ENCODE assay signal across 20 cellular contexts in the genomic region with DNA sequence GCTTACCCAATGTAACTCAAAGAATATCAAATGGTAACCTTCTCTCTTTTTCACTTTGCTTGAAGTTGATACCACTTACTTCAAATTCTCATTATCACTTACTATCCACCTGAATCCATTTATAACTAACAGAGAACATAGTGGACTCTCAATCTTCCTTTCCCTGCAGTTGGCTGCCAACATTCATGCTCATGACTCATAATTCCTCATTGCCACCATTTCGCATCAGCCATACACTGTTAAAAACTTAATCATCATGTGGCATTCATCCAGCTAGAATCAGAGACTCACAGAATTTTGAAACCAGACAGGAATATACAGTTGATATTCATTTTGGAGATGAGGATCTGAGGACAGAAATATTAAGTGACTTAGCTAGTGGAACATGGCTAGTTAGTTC. TPM values are rescaled to one million over a fixed set of nuclear protein-coding genes. Genes with fewer than 3 reads are reported as not detected.
DNase-seq lines count a peak whose midpoint lies in the region; ATAC-seq and TF ChIP-seq lines count a peak whose summit lies in the region.
"Had no signal": no experiment of that assay in that cellular context is flagged by ENCODE, and none has a peak within 500 bp of the region (broad histone marks: within the 10 kb centered on the region; RNA-seq: fewer than 3 reads in every experiment).

No MANE protein-coding gene starts in this region.

- WGBS in SK-N-SH (ENCODE audit: low lambda C conversion rate) = 6% methylated on average over 1 of the region's 1 CpG
- WGBS in esophagus muscularis mucosa = 85% methylated on average over 1 of the region's 1 CpG

- peak; percentile 1 for DNase-seq in EH (ENCODE audit: low read depth)
- peak; percentile 15 to 56 for DNase-seq in NCI-H446 (lab: John Stamatoyannopoulos, UW)
- peak; percentile 8 for DNase-seq in dermis blood vessel endothelial cell
- DNase-seq in lung microvascular endothelial cell (ENCODE audit: low read depth in 2 of 2) = peak; percentile 17 to 46
- DNase-seq in activated naive CD4-positive, alpha-beta T cell treated with anti-CD3 and anti-CD28 coated beads, Interleukin-2, amount 50 U/mL, for 16 hours = no peak
- no peak for DNase-seq in SK-N-SH
- DNase-seq in esophagus muscularis mucosa (ENCODE audit: extremely low spot score) = no peak
- DNase-seq: activated CD4-positive, alpha-beta T cell treated with anti-CD3 and anti-CD28 coated beads, Interleukin-2, amount 50 U/mL, for 4 hours; aorta; GDM1; heart right ventricle; left ventricle myocardium superior; naive thymus-derived CD8-positive, alpha-beta T cell; NCI-H146; NCI-H774; SHP77; transverse colon had no signal

- H3K27ac ChIP-seq in SK-N-SH (ENCODE audit: low read depth in 2 of 2, low read length in 1 of 2) (no peak overlapping the region), esophagus muscularis mucosa (replicated peaks in 1 of 4) (no peak overlapping the region)
- H3K27ac ChIP-seq: BLaER1 treated with 17β-estradiol and CSF1 and Interleukin-3, amounts not matched to agents 10 nM and 100 nM; heart right ventricle; prostate gland; transverse colon had no signal

- no peaks in the 10 kb centered on the region for H3K9me3 ChIP-seq in SK-N-SH
- H3K9me3 ChIP-seq in esophagus muscularis mucosa = no peaks in the 10 kb centered on the region
- H3K9me3 ChIP-seq: BLaER1 treated with 17β-estradiol and CSF1 and Interleukin-3, amounts not matched to agents 10 nM and 100 nM; heart right ventricle; prostate gland; transverse colon had no signal

- H3K9me2 ChIP-seq in SK-N-SH = no peaks in the 10 kb centered on the region

- no peak overlapping the region for H3K4me2 ChIP-seq in SK-N-SH

- H2AFZ ChIP-seq in SK-N-SH (ENCODE audit: low read depth) = no peak overlapping the region

- H4K20me1 ChIP-seq in SK-N-SH (ENCODE audit: insufficient read depth) = no peaks in the 10 kb centered on the region
- H4K20me1 ChIP-seq: BLaER1 treated with 17β-estradiol and CSF1 and Interleukin-3, amounts not matched to agents 10 nM and 100 nM had no signal

- intact Hi-C loops in esophagus muscularis mucosa (cut with DNase I) = no loop called here

- CTCF ChIA-PET in SK-N-SH (lab: Yijun Ruan, JAX) = no interaction called here

- no peaks in the 10 kb centered on the region for H3K27me3 ChIP-seq in SK-N-SH (ENCODE audit: insufficient read depth)
- H3K27me3 ChIP-seq in esophagus muscularis mucosa = no peaks in the 10 kb centered on the region
- H3K27me3 ChIP-seq: BLaER1 treated with 17β-estradiol and CSF1 and Interleukin-3, amounts not matched to agents 10 nM and 100 nM; transverse colon had no signal

- H3K9ac ChIP-seq in SK-N-SH = no peak overlapping the region
- H3K9ac ChIP-seq: BLaER1 treated with 17β-estradiol and CSF1 and Interleukin-3, amounts not matched to agents 10 nM and 100 nM had no signal

- TF ChIP-seq RAD21 in SK-N-SH (IDR thresholded peaks at IDR 0.05; ENCODE audit: low read length) = no peak

- no peak overlapping the region for H3K4me3 ChIP-seq in SK-N-SH (ENCODE audit: low read depth in 2 of 2, low read length in 1 of 2)
- no peak overlapping the region for H3K4me3 ChIP-seq in esophagus muscularis mucosa
- H3K4me3 ChIP-seq: BLaER1 treated with 17β-estradiol and CSF1 and Interleukin-3, amounts not matched to agents 10 nM and 100 nM; heart right ventricle; prostate gland; transverse colon had no signal

- POLR2A ChIA-PET in SK-N-SH (lab: Yijun Ruan, JAX) = no interaction called here

- H3K4me1 ChIP-seq in SK-N-SH (ENCODE audit: control insufficient read depth in 1 of 2, insufficient read depth in 2 of 2, low read depth in 1 of 2, low read length in 1 of 2) (no peaks in the 10 kb centered on the region), esophagus muscularis mucosa (no peaks in the 10 kb centered on the region)
- H3K4me1 ChIP-seq: BLaER1 treated with 17β-estradiol and CSF1 and Interleukin-3, amounts not matched to agents 10 nM and 100 nM; heart right ventricle; prostate gland had no signal

- no peak for ATAC-seq in HG02840 (IDR thresholded peaks at IDR 0.05; ENCODE audit: low FRiP score, unreplicated experiment)
- ATAC-seq: heart right ventricle; left ventricle myocardium superior; naive thymus-derived CD8-positive, alpha-beta T cell had no signal

- H3K36me3 ChIP-seq in SK-N-SH (replicated peaks in 1 of 2; ENCODE audit: control insufficient read depth in 1 of 2, insufficient read depth in 2 of 2, low read length in 1 of 2) (no peaks in the 10 kb centered on the region), esophagus muscularis mucosa (no peaks in the 10 kb centered on the region)
- H3K36me3 ChIP-seq: BLaER1 treated with 17β-estradiol and CSF1 and Interleukin-3, amounts not matched to agents 10 nM and 100 nM; heart right ventricle; prostate gland; transverse colon had no signal

- no peaks in the 10 kb centered on the region for H3F3A ChIP-seq in SK-N-SH (replicated peaks; ENCODE audit: insufficient read depth)

- TF ChIP-seq CTCF in SK-N-SH (IDR thresholded peaks at IDR 0.05) = no peak
- TF ChIP-seq CTCF in esophagus muscularis mucosa (IDR thresholded peaks at IDR 0.05) = no peak

- no peaks in the 10 kb centered on the region for H3K79me2 ChIP-seq in SK-N-SH (ENCODE audit: insufficient read depth)

- TF ChIP-seq EP300 in SK-N-SH (IDR thresholded peaks at IDR 0.05; ENCODE audit: borderline replicate concordance in 1 of 2, low read depth in 1 of 2, low read length in 1 of 2) (no peak), esophagus muscularis mucosa (IDR thresholded peaks at IDR 0.05) (no peak)

- no peak for TF ChIP-seq POLR2A in esophagus muscularis mucosa (IDR thresholded peaks at IDR 0.05; ENCODE audit: low read depth)

TF ChIP-seq in SK-N-SH, 30 proteins besides CTCF, POLR2A, EP300 and RAD21:
- TF ChIP-seq TCF12 (IDR thresholded peaks at IDR 0.05) (no peak), FOXM1 (IDR thresholded peaks at IDR 0.05; ENCODE audit: low read depth) (no peak), TAF1 (IDR thresholded peaks at IDR 0.05; ENCODE audit: borderline replicate concordance, low read depth, low read length) (no peak), NRF1 (IDR thresholded peaks at IDR 0.05; ENCODE audit: low read depth, low read length) (no peak), USF2 (IDR thresholded peaks at IDR 0.05; ENCODE audit: borderline replicate concordance, low read depth, low read length) (no peak), RCOR1 (IDR thresholded peaks at IDR 0.05; ENCODE audit: low read length) (no peak), EZH2phosphoT487 (IDR thresholded peaks at IDR 0.05; ENCODE audit: borderline replicate concordance, low read depth) (no peak), RFX5 (IDR thresholded peaks at IDR 0.05; ENCODE audit: low read length) (no peak), MAX (IDR thresholded peaks at IDR 0.05; ENCODE audit: low read depth) (no peak), SIN3A (IDR thresholded peaks at IDR 0.05; ENCODE audit: borderline replicate concordance, low read depth, low read length) (no peak), MEF2A (IDR thresholded peaks at IDR 0.05; ENCODE audit: borderline replicate concordance, low read depth) (no peak)
- TF ChIP-seq, protein P1, sequence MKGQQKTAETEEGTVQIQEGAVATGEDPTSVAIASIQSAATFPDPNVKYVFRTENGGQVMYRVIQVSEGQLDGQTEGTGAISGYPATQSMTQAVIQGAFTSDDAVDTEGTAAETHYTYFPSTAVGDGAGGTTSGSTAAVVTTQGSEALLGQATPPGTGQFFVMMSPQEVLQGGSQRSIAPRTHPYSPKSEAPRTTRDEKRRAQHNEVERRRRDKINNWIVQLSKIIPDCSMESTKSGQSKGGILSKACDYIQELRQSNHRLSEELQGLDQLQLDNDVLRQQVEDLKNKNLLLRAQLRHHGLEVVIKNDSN (IDR thresholded peaks at IDR 0.05; ENCODE audit: borderline replicate concordance, low read depth) = no peak
TF ChIP-seq in SK-N-SH: peak in this region for 0.

RNA-seq across cellular contexts. Expression of gene SLC4A10, which starts 56.8 kb away (rescaled TPM):
- total RNA-seq in dermis blood vessel endothelial cell (under 0.01 TPM in 1 of 2 replicates, not detected in the other), lung microvascular endothelial cell (not detected in 2 replicates), esophagus muscularis mucosa (under 1 TPM in 2 of 4 donors, not detected in 2; under 0.01 to 0.06 TPM)
- not detected in 2 replicates for polyA plus RNA-seq in SK-N-SH (2012; rRNA removed)
- polyA plus RNA-seq in SK-N-SH (2012; cell fraction: cytosol; rRNA removed) = not detected in 2 replicates
- 0.08 TPM in 1 of 2 replicates, not detected in the other for polyA plus RNA-seq in SK-N-SH (2012; cell fraction: nucleus; rRNA removed)
- total RNA-seq: heart right ventricle; left ventricle myocardium superior; naive thymus-derived CD8-positive, alpha-beta T cell had no signal
- polyA plus RNA-seq: naive thymus-derived CD8-positive, alpha-beta T cell had no signal

Comparison
In these comparisons a context has a peak if more than half of its experiments do, and no peak if none do; other contexts are left out.
1. DNase-seq: peak in EH (single experiment), NCI-H446 (2 of 2), dermis blood vessel endothelial cell (single experiment) and lung microvascular endothelial cell (2 of 2); none in activated naive CD4-positive, alpha-beta T cell treated with anti-CD3 and anti-CD28 coated beads, Interleukin-2, amount 50 U/mL, for 16 hours (single experiment), SK-N-SH (single experiment) and esophagus muscularis mucosa (single experiment).